1 cellular context compared by ENCODE assay signal in genomic region chr9:111481885-111482636, GRCh38.
TF ChIP-seq lines count a peak whose summit lies in the region.

No MANE protein-coding gene starts in this region.

TF ChIP-seq in GM12878, 131 proteins besides CTCF, POLR2A, EP300 and RAD21:
- TF ChIP-seq MLLT1 (IDR thresholded peaks at IDR 0.05) = 0 out of 2 replicates have a peak, but pooled peaks have one; percentile 18
- no peak for TF ChIP-seq SPI1 (IDR thresholded peaks at IDR 0.05; ENCODE audit: borderline replicate concordance, insufficient read depth, low read depth, low read length)
- no peak for TF ChIP-seq EZH2 (IDR thresholded peaks at IDR 0.05; ENCODE audit: borderline replicate concordance, control insufficient read depth, low read depth, low read length)
